ENCODE assay signal across 8 cellular contexts in the genomic region with DNA sequence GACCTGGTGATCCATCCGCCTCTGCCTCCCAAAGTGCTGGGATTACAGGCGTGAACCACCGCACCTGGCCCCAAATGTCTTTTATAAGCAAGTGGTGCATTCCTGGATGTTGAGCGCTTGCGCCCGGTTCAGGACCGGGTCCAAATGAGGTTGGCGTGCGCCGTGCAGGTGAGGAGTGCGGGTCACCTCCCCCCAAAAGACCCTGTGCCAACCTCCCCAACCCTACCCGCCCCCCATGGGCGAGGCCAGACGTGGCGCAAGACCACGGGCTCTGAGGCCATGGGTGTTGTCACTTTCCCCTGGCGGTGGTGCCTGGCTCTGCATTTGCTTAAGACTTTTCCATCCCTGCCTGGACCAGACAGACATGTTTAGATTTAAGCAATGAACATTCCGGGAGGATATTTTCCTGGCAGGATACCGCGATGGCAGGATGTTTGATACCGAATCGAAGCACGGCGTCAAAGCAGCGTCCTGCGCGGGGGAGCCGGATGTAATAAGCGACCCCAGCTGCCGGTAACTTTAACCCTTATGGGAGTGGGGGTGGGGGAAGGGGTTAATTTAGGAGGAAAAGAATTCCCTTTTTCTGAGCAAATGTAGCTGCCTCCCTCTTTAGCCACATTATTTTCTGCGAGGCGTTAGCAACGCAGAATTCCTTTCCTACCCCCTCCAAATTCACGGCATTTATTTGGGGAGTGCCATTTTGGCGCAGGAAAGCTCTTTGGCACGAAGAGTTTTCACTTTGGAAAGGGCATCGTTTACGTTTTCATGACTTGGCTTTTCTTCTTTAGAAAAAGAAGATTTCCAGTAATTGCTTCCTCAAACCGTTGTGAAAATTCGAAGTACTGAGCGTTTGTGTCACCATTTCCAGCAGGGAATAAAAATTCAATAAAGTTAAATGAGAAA. TPM values are rescaled to one million over a fixed set of nuclear protein-coding genes. Genes with fewer than 3 reads are reported as not detected.
A peak's percentile ranks its signal among the peaks of the same experiment; 100 is the strongest.
DNase-seq lines count a peak whose midpoint lies in the region; ATAC-seq and TF ChIP-seq lines count a peak whose summit lies in the region.

No MANE protein-coding gene starts in this region.

- intact Hi-C loops in vagina (cut with DNase I): no loop called here

- H3K36me3 ChIP-seq in GM06990 (ENCODE audit: control insufficient read depth, insufficient read depth, low read length) (no peaks in the 10 kb centered on the region), neuron (ENCODE audit: insufficient read depth, low read length) (peaks cover under 1% of the 10 kb centered on the region), vagina (no peaks in the 10 kb centered on the region)

- H3K4me1 ChIP-seq in neuron (ENCODE audit: insufficient read depth, low read length) (peaks cover 35% of the 10 kb centered on the region), vagina (peaks cover 38% of the 10 kb centered on the region)

- H3K4me1 Mint-ChIP-seq in activated T-helper 17 cell treated with anti-CD3 and anti-CD28 coated beads, Interleukin-2, amount 50 U/mL, for 72 hours: peaks cover 30% of the 10 kb centered on the region

- peak overlapping the region; percentile 88 for H3K27ac ChIP-seq in vagina

- TF ChIP-seq CTCF in GM06990 (IDR thresholded peaks at IDR 0.05; ENCODE audit: insufficient read depth, low read length, poor library complexity, severe bottlenecking) (peak; percentile 86), fibroblast of the aortic adventitia (IDR thresholded peaks at IDR 0.05; ENCODE audit: insufficient read depth, low read length) (peak; percentile 90), vagina (IDR thresholded peaks at IDR 0.05) (peak in 2 of 3 experiments; percentile 34 to 76)

- no peaks in the 10 kb centered on the region for H3K9me3 ChIP-seq in neuron (ENCODE audit: low read length)
- H3K9me3 ChIP-seq in vagina: no peaks in the 10 kb centered on the region

- no peaks in the 10 kb centered on the region for H3K27me3 Mint-ChIP-seq in activated T-helper 17 cell treated with anti-CD3 and anti-CD28 coated beads, Interleukin-2, amount 50 U/mL, for 72 hours

- peak; percentile 24 for ATAC-seq in HG03460 (IDR thresholded peaks at IDR 0.05; ENCODE audit: unreplicated experiment)
- ATAC-seq in activated T-helper 17 cell treated with anti-CD3 and anti-CD28 coated beads, Interleukin-2, amount 50 U/mL, for 72 hours (replicated peaks): no peak
- ATAC-seq in GM21423 (IDR thresholded peaks at IDR 0.05; ENCODE audit: unreplicated experiment): no peak

- no peaks in the 10 kb centered on the region for H3K27me3 ChIP-seq in GM06990 (replicated peaks; ENCODE audit: control insufficient read depth, insufficient read depth, low read length)
- no peaks in the 10 kb centered on the region for H3K27me3 ChIP-seq in neuron (ENCODE audit: insufficient read depth, low read length)
- H3K27me3 ChIP-seq in vagina: no peaks in the 10 kb centered on the region

- TF ChIP-seq POLR2A in vagina (IDR thresholded peaks at IDR 0.05): no peak

- H2AFZ ChIP-seq in neuron (ENCODE audit: low read depth, low read length): no peak overlapping the region

- DNase-seq in GM06990 (ENCODE audit: extremely low read depth, insufficient read length) (peak; percentile 84), NOMO-1 (lab: John Stamatoyannopoulos, UW; ENCODE audit: unreplicated experiment in 2 of 2) (peak; percentile 57 to 68), fibroblast of the aortic adventitia (ENCODE audit: low read depth) (peak; percentile 86), vagina (ENCODE audit: extremely low spot score in 2 of 2) (no peak)

- H3K4me3 ChIP-seq in GM06990 (replicated peaks; ENCODE audit: low read depth, low read length) (peak overlapping the region; percentile 82), fibroblast of the aortic adventitia (ENCODE audit: low read depth, low read length) (peak overlapping the region; percentile 72), neuron (ENCODE audit: low read length) (peak overlapping the region; percentile 97), vagina (peak overlapping the region; percentile 50 to 54)

- H3K4me3 Mint-ChIP-seq in activated T-helper 17 cell treated with anti-CD3 and anti-CD28 coated beads, Interleukin-2, amount 50 U/mL, for 72 hours: peak overlapping the region; percentile 86

- peak overlapping the region; percentile 82 for H3K27ac Mint-ChIP-seq in activated T-helper 17 cell treated with anti-CD3 and anti-CD28 coated beads, Interleukin-2, amount 50 U/mL, for 72 hours

- H3K36me3 Mint-ChIP-seq in activated T-helper 17 cell treated with anti-CD3 and anti-CD28 coated beads, Interleukin-2, amount 50 U/mL, for 72 hours (ENCODE audit: low read depth): peaks cover 20% of the 10 kb centered on the region

- H3K9me3 Mint-ChIP-seq in activated T-helper 17 cell treated with anti-CD3 and anti-CD28 coated beads, Interleukin-2, amount 50 U/mL, for 72 hours: no peaks in the 10 kb centered on the region

RNA-seq across cellular contexts. Expression of gene RNF187, which starts 27.8 kb away (rescaled TPM):
- 100 to 1,000 TPM in 1 of 2 donors, 10 to 100 TPM in 1; 92.7 to 111 TPM for total RNA-seq in activated T-helper 17 cell treated with anti-CD3 and anti-CD28 coated beads, Interleukin-2, amount 50 U/mL, for 72 hours
- total RNA-seq in fibroblast of the aortic adventitia (ENCODE audit: low replicate concordance) (39.8 and 78.7 TPM in 2 replicates), vagina (36.8 TPM)

RNA-seq across cellular contexts. Expression of gene TRIM17, which starts 42.7 kb away (rescaled TPM):
- 1 to 10 TPM; 1.7 to 1.9 TPM for total RNA-seq in activated T-helper 17 cell treated with anti-CD3 and anti-CD28 coated beads, Interleukin-2, amount 50 U/mL, for 72 hours
- total RNA-seq in fibroblast of the aortic adventitia (ENCODE audit: low replicate concordance): 7.0 TPM in 1 of 2 replicates, not detected in the other
- total RNA-seq in vagina: 1.2 TPM

RNA-seq across cellular contexts. Expression of gene TRIM11, which starts 52.7 kb away (rescaled TPM):
- total RNA-seq in activated T-helper 17 cell treated with anti-CD3 and anti-CD28 coated beads, Interleukin-2, amount 50 U/mL, for 72 hours: 10 to 100 TPM; 41.7 to 48.6 TPM
- 16.2 and 53.1 TPM in 2 replicates for total RNA-seq in fibroblast of the aortic adventitia (ENCODE audit: low replicate concordance)
- total RNA-seq in vagina: 22.1 TPM

Comparison
In these comparisons a context has a peak if more than half of its experiments do, and no peak if none do; other contexts are left out.
1. DNase-seq: peak in GM06990 (single experiment), NOMO-1 (2 of 2) and fibroblast of the aortic adventitia (single experiment); none in vagina (0 of 2).
2. Peak in every context shown above with its lines, with median percentiles within 50 percentile points of each other: H3K4me3 ChIP-seq and CTCF ChIP-seq.